8 cellular contexts compared by ENCODE assay signal in genomic region chr11:108664241-108664640, GRCh38. TPM values are rescaled to one million over a fixed set of nuclear protein-coding genes. Genes with fewer than 3 reads are reported as not detected.
DNase-seq lines count a peak whose midpoint lies in the region; ATAC-seq, FAIRE-seq and TF ChIP-seq lines count a peak whose summit lies in the region.

No MANE protein-coding gene starts in this region.

- POLR2A ChIA-PET in HepG2 (lab: Yijun Ruan, JAX), result interaction anchor here (2.1 kb wide), 1 partner anchor 655 kb away, joined by 10 read pairs; the partner anchor contains the start of gene CUL5

- intact Hi-C loops in adrenal gland (cut with DNase I) (no loop called here), HepG2 (cut with micrococcal nuclease; ENCODE audit: unreplicated experiment) (no loop called here), testis (cut with DNase I; ENCODE audit: low total_unique reads) (no loop called here)

- TF ChIP-seq CTCF in adrenal gland (IDR thresholded peaks at IDR 0.05) (no peak), HepG2 (CRISPR knock-in tag; IDR thresholded peaks at IDR 0.05) (no peak), testis (IDR thresholded peaks at IDR 0.05) (no peak)

- peaks cover 25% of the 10 kb centered on the region for H3K4me1 Mint-ChIP-seq in T-helper 2 cell treated with Interferon-gamma antibody and Interleukin-4, amounts not matched to agents 5 μg/mL and 100 μg/mL, for 36 hours (ENCODE audit: low read depth)

- peaks cover 0 to 26% of the 10 kb centered on the region in 2 donors for H3K4me1 ChIP-seq in adrenal gland (replicated peaks in 1 of 2)
- H3K4me1 ChIP-seq in HepG2 (ENCODE audit: insufficient read depth, low read length), result peaks cover 58% of the 10 kb centered on the region
- H3K4me1 ChIP-seq in testis, result peaks cover 20% of the 10 kb centered on the region

- H3K9me3 Mint-ChIP-seq in T-helper 2 cell treated with Interferon-gamma antibody and Interleukin-4, amounts not matched to agents 5 μg/mL and 100 μg/mL, for 36 hours, result no peaks in the 10 kb centered on the region

- no peak for TF ChIP-seq RAD21 in HepG2 (CRISPR knock-in tag; IDR thresholded peaks at IDR 0.05)

- H3K27ac ChIP-seq in adrenal gland (peak overlapping the region in 3 of 5 donors; percentile 6 to 33 (median 7)), HepG2 (ENCODE audit: extremely low read length, insufficient read depth, low read length) (peak overlapping the region; percentile 58), testis (peak overlapping the region; percentile 63 to 80)

- ATAC-seq in HepG2 (no peak), GM18907 (IDR thresholded peaks at IDR 0.05; ENCODE audit: unreplicated experiment) (no peak)

- CTCF ChIA-PET in HepG2 (lab: Yijun Ruan, JAX; ENCODE audit: low intra/inter-chr PET ratio, low total read pairs), result no interaction called here

- DNase-seq in T-helper 2 cell treated with Interferon-gamma antibody and Interleukin-4, amounts not matched to agents 5 μg/mL and 100 μg/mL, for 36 hours (ENCODE audit: low spot score), result no peak
- no peak for DNase-seq in T-helper 2 cell
- DNase-seq in adrenal gland, result peak in 3 of 7 donors; percentile 2 to 31 (median 19)
- no peak for DNase-seq in HepG2 (ENCODE audit: low spot score)
- DNase-seq in testis, result no peak
- DNase-seq in RPMI8226, result no peak
- no peak for DNase-seq in KBM-7

- H3K4me2 ChIP-seq in HepG2 (ENCODE audit: low read depth, low read length), result peak overlapping the region; percentile 85

- H3K27me3 ChIP-seq in adrenal gland (no peaks in the 10 kb centered on the region), HepG2 (ENCODE audit: control insufficient read depth in 1 of 2, insufficient read depth in 2 of 2, low read length in 2 of 2) (no peaks in the 10 kb centered on the region), testis (no peaks in the 10 kb centered on the region)

- H3K27ac Mint-ChIP-seq in T-helper 2 cell treated with Interferon-gamma antibody and Interleukin-4, amounts not matched to agents 5 μg/mL and 100 μg/mL, for 36 hours, result peak overlapping the region; percentile 97

- H4K20me1 ChIP-seq in HepG2 (ENCODE audit: insufficient read depth, low read length), result no peaks in the 10 kb centered on the region

- peak overlapping the region; percentile 99 for H2AFZ ChIP-seq in HepG2 (ENCODE audit: low read length)

- H3K9me3 ChIP-seq in adrenal gland (replicated peaks in 1 of 3) (no peaks in the 10 kb centered on the region), HepG2 (ENCODE audit: low read length) (no peaks in the 10 kb centered on the region), testis (no peaks in the 10 kb centered on the region)

- peak overlapping the region; percentile 100 for H3K4me3 Mint-ChIP-seq in T-helper 2 cell treated with Interferon-gamma antibody and Interleukin-4, amounts not matched to agents 5 μg/mL and 100 μg/mL, for 36 hours

- H3K79me2 ChIP-seq in HepG2 (ENCODE audit: insufficient read depth, low read length), result peaks cover 41% of the 10 kb centered on the region

- peaks cover 5% of the 10 kb centered on the region for H3K27me3 Mint-ChIP-seq in T-helper 2 cell treated with Interferon-gamma antibody and Interleukin-4, amounts not matched to agents 5 μg/mL and 100 μg/mL, for 36 hours (ENCODE audit: low read depth)

- no peak for TF ChIP-seq EP300 in HepG2 (IDR thresholded peaks at IDR 0.05; ENCODE audit: low read depth in 2 of 2, low read length in 2 of 2)
- no peak for TF ChIP-seq EP300 in HepG2 (CRISPR knock-in tag; IDR thresholded peaks at IDR 0.05; ENCODE audit: borderline replicate concordance)

- H3K4me3 ChIP-seq in adrenal gland, result peak overlapping the region in 1 of 4 donors; percentile 89
- H3K4me3 ChIP-seq in HepG2 (replicated peaks in 1 of 3; ENCODE audit: insufficient read depth in 1 of 3, low read depth in 2 of 3, low read length in 3 of 3), result peak overlapping the region; percentile 56 to 81 (median 69)
- H3K4me3 ChIP-seq in testis, result peak overlapping the region; percentile 77 to 85

- BruUV-seq in HepG2 (replicated peaks; lab: Mats Ljungman, UMichigan), result no TSS peak

- no peak for TF ChIP-seq POLR2A in adrenal gland (IDR thresholded peaks at IDR 0.05)
- TF ChIP-seq POLR2A in HepG2 (IDR thresholded peaks at IDR 0.05; ENCODE audit: insufficient read depth in 1 of 2, low read depth in 2 of 2, low read length in 2 of 2), result no peak
- TF ChIP-seq POLR2A in testis (IDR thresholded peaks at IDR 0.05), result no peak

- FAIRE-seq in HepG2 (lab: Jason Lieb, UNC), result no peak

- in situ Hi-C loops in HepG2 (cut with HindIII; ENCODE audit: extremely low pct_ligation_motif_present, low pct_unique_long_range_greater_than_20kb) (no loop called here), KBM-7 (cut with MboI; ENCODE audit: low pct_unique_long_range_greater_than_20kb, low sequenced_read_pairs) (no loop called here)

- 63 to 72% (median 67%) methylated on average over 9 of the region's 9 CpGs for WGBS in adrenal gland, 4 donors
- 65% methylated on average over 9 of the region's 9 CpGs for WGBS in HepG2 (ENCODE audit: low lambda C conversion rate)
- WGBS in testis, 2 donors, result 46 to 49% methylated on average over 9 of the region's 9 CpGs

- H3K9ac ChIP-seq in HepG2 (ENCODE audit: insufficient read depth, low read depth, low read length), result peak overlapping the region; percentile 71

- H3K36me3 ChIP-seq in adrenal gland (replicated peaks in 1 of 2), result no peaks in the 10 kb centered on the region
- peaks cover 0 to 5% of the 10 kb centered on the region in 2 experiments; a peak in 2 of 5 replicates for H3K36me3 ChIP-seq in HepG2 (replicated peaks in 1 of 2; ENCODE audit: control insufficient read depth in 1 of 2, insufficient read depth in 2 of 2, low read length in 2 of 2)
- H3K36me3 ChIP-seq in testis (ENCODE audit: low read depth, missing control alignments), result no peaks in the 10 kb centered on the region

- H3K36me3 Mint-ChIP-seq in T-helper 2 cell treated with Interferon-gamma antibody and Interleukin-4, amounts not matched to agents 5 μg/mL and 100 μg/mL, for 36 hours (ENCODE audit: low read depth), result peaks cover 8% of the 10 kb centered on the region

TF ChIP-seq in HepG2, 621 proteins besides CTCF, POLR2A, EP300 and RAD21 (continues in another document):
- TF ChIP-seq ELF3 (CRISPR knock-in tag; IDR thresholded peaks at IDR 0.05) (no peak), SRSF4 (IDR thresholded peaks at IDR 0.05; ENCODE audit: low read depth, low read length, poor library complexity, severe bottlenecking) (no peak), GABPA (IDR thresholded peaks at IDR 0.05; ENCODE audit: low read depth, low read length) (no peak), GABPA (CRISPR knock-in tag; IDR thresholded peaks at IDR 0.05; ENCODE audit: low read depth) (0 out of 2 replicates have a peak, but pooled peaks have one; percentile 4), FOXO4 (CRISPR knock-in tag; conservative IDR thresholded peaks at IDR 0.05) (0 out of 2 replicates have a peak, but pooled peaks have one; percentile 16), MED13 (CRISPR knock-in tag; IDR thresholded peaks at IDR 0.05) (no peak)

RNA-seq across cellular contexts. Expression of gene DDX10, which starts 0.6 kb away (rescaled TPM):
- total RNA-seq in adrenal gland (100 to 1,000 TPM in 1 of 8 donors, 10 to 100 TPM in 7; 11.6 to 141 (median 22.6) TPM), HepG2 (2016; rRNA removed; fragmentation: Illumina TruSeq; extraction: Trizol) (32.0 and 39.5 TPM in 2 replicates), testis (10 to 100 TPM; 59.2 to 64.4 TPM)
- polyA plus RNA-seq in adrenal gland (10 to 100 TPM; 10.6 to 52.6 (median 15.0) TPM), HepG2 (2011; rRNA removed) (14.8 and 17.0 TPM in 2 replicates), testis (ENCODE audit: insufficient read depth, low read depth, low replicate concordance) (25.7 TPM)
- 13.9 and 14.1 TPM in 2 replicates for total RNA-seq in HepG2 (2016; cell fraction: cytosol; rRNA removed; fragmentation: Illumina TruSeq; extraction: Trizol; ENCODE audit: low read depth)
- 30.8 and 44.2 TPM in 2 replicates for total RNA-seq in HepG2 (2016; cell fraction: insoluble cytoplasmic fraction; rRNA removed; fragmentation: Illumina TruSeq; extraction: Trizol)
- total RNA-seq in HepG2 (2016; cell fraction: membrane; rRNA removed; fragmentation: Illumina TruSeq; extraction: Trizol), result 11.5 and 13.0 TPM in 2 replicates
- total RNA-seq in HepG2 (2016; cell fraction: nucleus; rRNA removed; fragmentation: Illumina TruSeq; extraction: Trizol), result 34.9 and 40.5 TPM in 2 replicates
- 12.9 and 16.8 TPM in 2 replicates for polyA plus RNA-seq in HepG2 (2011; cell fraction: cytosol; rRNA removed)
- polyA plus RNA-seq in HepG2 (2011; cell fraction: nucleus; rRNA removed), result 8.6 and 10.4 TPM in 2 replicates
- 16.1 and 18.0 TPM in 2 replicates for polyA plus RNA-seq in HepG2 (2012)
- 3.0 and 3.8 TPM in 2 replicates for polyA plus RNA-seq in HepG2 (2016; cell fraction: cytosol; fragmentation: Illumina TruSeq; extraction: Trizol; ENCODE audit: low read depth)
- polyA plus RNA-seq in HepG2 (2016; cell fraction: insoluble cytoplasmic fraction; fragmentation: Illumina TruSeq; extraction: Trizol; ENCODE audit: low read depth), result 36.3 and 43.6 TPM in 2 replicates
- 4.9 and 7.2 TPM in 2 replicates for polyA plus RNA-seq in HepG2 (2016; cell fraction: membrane; fragmentation: Illumina TruSeq; extraction: Trizol; ENCODE audit: low read depth)
- polyA plus RNA-seq in HepG2 (2016; cell fraction: nucleus; fragmentation: Illumina TruSeq; extraction: Trizol; ENCODE audit: insufficient read depth, low read depth), result 25.3 and 25.9 TPM in 2 replicates
- 24.0 and 24.2 TPM in 2 replicates for polyA minus RNA-seq in HepG2 (2011; rRNA and poly(A)+ RNA removed; ENCODE audit: low replicate concordance)
- polyA minus RNA-seq in HepG2 (2011; cell fraction: cytosol; rRNA and poly(A)+ RNA removed), result 10.8 and 11.6 TPM in 2 replicates
- polyA minus RNA-seq in HepG2 (2011; cell fraction: nucleus; rRNA and poly(A)+ RNA removed), result 38.8 and 40.5 TPM in 2 replicates

Comparison
In these comparisons a context has a peak if more than half of its experiments do, and no peak if none do; other contexts are left out.
1. H3K27ac ChIP-seq: peak in every context shown above with its lines; median percentile 72 in testis; 58 in HepG2; 7 in adrenal gland.